In genomic region chr3:133192967-133193366, GRCh38 we compare ENCODE assay signal across 33 cellular contexts.
"Had no signal": no experiment of that assay in that cellular context is flagged by ENCODE, and none has a peak within 500 bp of the region (broad histone marks: within the 10 kb centered on the region; RNA-seq: fewer than 3 reads in every experiment).

No MANE protein-coding gene starts in this region.

- FAIRE-seq: bronchial epithelial cell, TTC549 had no signal

- H3K27ac Mint-ChIP-seq: activated CD4-positive, alpha-beta memory T cell treated with anti-CD3 and anti-CD28 coated beads for 36 hours; activated CD4-positive, alpha-beta T cell treated with anti-CD3 and anti-CD28 coated beads for 36 hours; activated CD4-positive, alpha-beta T cell treated with anti-CD3 and anti-CD28 coated beads, Interleukin-2, amount 10 ng/mL, durations not matched to agents 7 days and 5 days; activated naive CD4-positive, alpha-beta T cell treated with anti-CD3 and anti-CD28 coated beads for 36 hours; activated naive CD4-positive, alpha-beta T cell treated with anti-CD3 and anti-CD28 coated beads, Interleukin-2, amount 50 U/mL, for 72 hours; activated T-helper 1 cell treated with anti-CD3 and anti-CD28 coated beads, Interleukin-12 subunit alpha, Interleukin-12 subunit beta, Interleukin-2, Interleukin-4 antibody, amounts not matched to agents 30 ng/mL and 10 ng/mL and 1 ng/mL, durations not matched to agents 14 hours and 24 hours and 36 hours; T-helper 1 cell treated with Interleukin-12 subunit alpha and Interleukin-12 subunit beta and Interleukin-4 antibody, amounts not matched to agents 30 μg/mL and 1 μg/mL, for 36 hours; T-helper 2 cell treated with Interferon-gamma antibody and Interleukin-4, amounts not matched to agents 5 μg/mL and 100 μg/mL, for 36 hours had no signal

- H3K36me3 Mint-ChIP-seq: activated CD4-positive, alpha-beta memory T cell treated with anti-CD3 and anti-CD28 coated beads for 36 hours; activated naive CD4-positive, alpha-beta T cell treated with anti-CD3 and anti-CD28 coated beads, Interleukin-2, amount 50 U/mL, for 72 hours; brain had no signal

- H3K27me3 Mint-ChIP-seq: brain had no signal

- H3K4me3 ChIP-seq: adrenal gland, Peyer's patch, SJSA1 had no signal

- H3K9ac ChIP-seq: SK-N-SH had no signal

- H3K9me3 ChIP-seq: adrenal gland, Peyer's patch, SJSA1, SK-N-SH had no signal

- H3K27me3 ChIP-seq: adrenal gland, Peyer's patch had no signal

- H3K4me2 ChIP-seq: SK-N-SH had no signal

- DNase-seq: activated CD4-positive, alpha-beta memory T cell treated with anti-CD3 and anti-CD28 coated beads for 36 hours; activated CD4-positive, alpha-beta T cell treated with anti-CD3 and anti-CD28 coated beads for 36 hours; activated CD4-positive, alpha-beta T cell treated with anti-CD3 and anti-CD28 coated beads, Interleukin-2, amount 10 ng/mL, durations not matched to agents 7 days and 5 days; activated CD8-positive, alpha-beta memory T cell treated with anti-CD3 and anti-CD28 coated beads, Interleukin-2, amount 50 U/mL, for 4 hours; activated gamma-delta T cell treated with Interleukin-2 at 50 U/mL for 16 hours; activated naive CD4-positive, alpha-beta T cell treated with anti-CD3 and anti-CD28 coated beads for 36 hours; activated T-cell treated with anti-CD3 and anti-CD28 coated beads for 4 hours; activated T-cell treated with anti-CD3 and anti-CD28 coated beads, Interleukin-2, amount 50 U/mL, for 4 hours; adrenal gland; caudate nucleus; cerebellar nuclear complex; NCI-H1092 treated with DMSO at 0.1 percent for 48 hours; NCI-H1417; NCI-H146; NCI-H187; NCI-H2029 treated with DMSO at 0.1 percent for 48 hours; NCI-H2107; NCI-H2171; NCI-H510A; NCI-H526 treated with DMSO at 0.1 percent for 48 hours; PC-3; Peyer's patch; RPMI8226; SHP77 treated with DMSO at 0.1 percent for 48 hours; SK-N-SH had no signal

- H3K4me1 Mint-ChIP-seq: activated CD4-positive, alpha-beta T cell treated with anti-CD3 and anti-CD28 coated beads for 36 hours; activated CD4-positive, alpha-beta T cell treated with anti-CD3 and anti-CD28 coated beads, Interleukin-2, amount 10 ng/mL, durations not matched to agents 7 days and 5 days had no signal

- H3K4me3 Mint-ChIP-seq: activated CD4-positive, alpha-beta memory T cell treated with anti-CD3 and anti-CD28 coated beads for 36 hours; activated CD4-positive, alpha-beta T cell treated with anti-CD3 and anti-CD28 coated beads for 36 hours; activated CD4-positive, alpha-beta T cell treated with anti-CD3 and anti-CD28 coated beads, Interleukin-2, amount 10 ng/mL, durations not matched to agents 7 days and 5 days; activated naive CD4-positive, alpha-beta T cell treated with anti-CD3 and anti-CD28 coated beads for 36 hours; activated T-cell treated with anti-CD3 and anti-CD28 coated beads, Interleukin-2, amount 50 U/mL, for 4 hours; activated T-helper 1 cell treated with anti-CD3 and anti-CD28 coated beads, Interleukin-12 subunit alpha, Interleukin-12 subunit beta, Interleukin-2, Interleukin-4 antibody, amounts not matched to agents 30 ng/mL and 10 ng/mL and 1 ng/mL, durations not matched to agents 14 hours and 24 hours and 36 hours; brain; T-helper 1 cell treated with Interleukin-12 subunit alpha and Interleukin-12 subunit beta and Interleukin-4 antibody, amounts not matched to agents 30 μg/mL and 1 μg/mL, for 36 hours; T-helper 2 cell treated with Interferon-gamma antibody and Interleukin-4, amounts not matched to agents 5 μg/mL and 100 μg/mL, for 36 hours had no signal

- H3K27ac ChIP-seq: adrenal gland, Peyer's patch, SJSA1 had no signal

- H3K36me3 ChIP-seq: adrenal gland, Peyer's patch, SJSA1 had no signal

- H3K4me1 ChIP-seq: adrenal gland, Peyer's patch, SJSA1 had no signal

- H3K9me3 Mint-ChIP-seq: activated CD4-positive, alpha-beta memory T cell treated with anti-CD3 and anti-CD28 coated beads for 36 hours; activated CD4-positive, alpha-beta T cell treated with anti-CD3 and anti-CD28 coated beads, Interleukin-2, amount 10 ng/mL, durations not matched to agents 7 days and 5 days; activated naive CD4-positive, alpha-beta T cell treated with anti-CD3 and anti-CD28 coated beads for 36 hours; activated naive CD4-positive, alpha-beta T cell treated with anti-CD3 and anti-CD28 coated beads, Interleukin-2, amount 50 U/mL, for 72 hours; activated T-cell treated with anti-CD3 and anti-CD28 coated beads, Interleukin-2, amount 50 U/mL, for 4 hours; activated T-helper 1 cell treated with anti-CD3 and anti-CD28 coated beads, Interleukin-12 subunit alpha, Interleukin-12 subunit beta, Interleukin-2, Interleukin-4 antibody, amounts not matched to agents 30 ng/mL and 10 ng/mL and 1 ng/mL, durations not matched to agents 14 hours and 24 hours and 36 hours; T-helper 1 cell treated with Interleukin-12 subunit alpha and Interleukin-12 subunit beta and Interleukin-4 antibody, amounts not matched to agents 30 μg/mL and 1 μg/mL, for 36 hours; T-helper 2 cell treated with Interferon-gamma antibody and Interleukin-4, amounts not matched to agents 5 μg/mL and 100 μg/mL, for 36 hours had no signal
